In the genomic region with DNA sequence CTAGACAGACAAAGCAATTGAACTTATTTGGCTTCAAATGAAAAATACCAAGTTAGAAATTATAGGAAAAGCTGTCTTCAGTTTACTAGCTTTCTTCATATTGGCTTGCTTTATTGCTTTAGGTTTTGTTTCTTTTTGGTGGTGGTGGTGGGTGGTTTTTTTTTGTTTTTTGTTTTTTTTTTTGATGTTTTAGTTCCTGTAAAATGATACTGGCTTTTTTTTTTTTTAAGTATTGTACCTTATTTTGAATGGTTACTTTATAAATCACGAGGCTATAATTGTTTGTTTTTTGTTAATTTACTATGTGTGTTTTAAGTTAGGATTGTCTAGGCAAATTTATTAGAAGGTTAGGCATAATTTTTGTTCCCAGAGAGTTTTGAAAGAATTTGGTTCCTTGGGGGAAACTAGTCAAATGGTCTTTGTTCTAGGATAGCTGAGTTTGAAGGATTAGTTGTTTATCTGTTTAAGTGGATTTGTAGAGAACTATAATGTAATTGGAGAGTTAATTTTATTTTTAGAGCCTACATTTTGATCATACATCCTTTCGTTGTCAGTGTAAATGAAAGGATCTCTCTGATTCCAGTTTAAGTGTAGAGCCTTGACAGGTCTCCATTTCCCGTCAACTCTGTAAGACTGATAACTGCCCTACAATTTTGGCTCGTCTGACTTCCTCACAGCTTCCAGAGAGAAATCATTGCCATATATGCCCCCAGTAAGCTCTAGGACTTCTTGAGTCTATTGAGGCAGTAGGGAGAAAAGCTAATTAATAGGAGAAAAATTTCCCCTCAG, we compare ENCODE assay signal across 8 cellular contexts. TPM values are rescaled to one million over a fixed set of nuclear protein-coding genes. Genes with fewer than 3 reads are reported as not detected.
DNase-seq lines count a peak whose midpoint lies in the region; ATAC-seq, FAIRE-seq and TF ChIP-seq lines count a peak whose summit lies in the region.

No MANE protein-coding gene starts in this region.

- POLR2A ChIA-PET in activated CD8-positive, alpha-beta T cell treated with anti-CD3 and anti-CD28 coated beads for 36 hours (lab: Charles Lee) = interaction anchor here (1.0 to 10.1 kb wide), 9 partner anchors 8 to 76 kb away, joined by 3 to 186 read pairs (median 6); no protein-coding TSS in a partner anchor

- H3K4me3 Mint-ChIP-seq in activated T-cell treated with anti-CD3 and anti-CD28 coated beads, Interleukin-2, amount 50 U/mL, for 4 hours = peak overlapping the region; percentile 99
- H3K4me3 Mint-ChIP-seq in activated CD8-positive, alpha-beta T cell treated with anti-CD3 and anti-CD28 coated beads for 36 hours = peak overlapping the region; percentile 100

- 4 to 6% methylated on average over 4 of the region's 4 CpGs for WGBS in transverse colon (ENCODE audit: low coverage in 1 of 2), 2 donors

- in situ Hi-C loops in transverse colon (cut with MboI; ENCODE audit: low pct_ligation_motif_present in 1 of 4, low pct_unique_long_range_greater_than_20kb in 1 of 4, low sequenced_read_pairs in 3 of 4) = loop anchor here in 1 of 4 donors (10.0 kb wide), 1 partner anchor 73 kb away; no protein-coding TSS in a partner anchor

- CTCF ChIA-PET in activated CD8-positive, alpha-beta T cell treated with anti-CD3 and anti-CD28 coated beads for 36 hours (lab: Charles Lee) = interaction anchor here (0.5 to 14.7 kb wide), 10 partner anchors 9 to 514 kb away, joined by 3 to 210 read pairs (median 4); a partner anchor contains a TSS

- no peaks in the 10 kb centered on the region for H3K9me3 Mint-ChIP-seq in activated T-cell treated with anti-CD3 and anti-CD28 coated beads, Interleukin-2, amount 50 U/mL, for 4 hours
- H3K9me3 Mint-ChIP-seq in activated CD8-positive, alpha-beta T cell treated with anti-CD3 and anti-CD28 coated beads for 36 hours = no peaks in the 10 kb centered on the region

- H3K27ac Mint-ChIP-seq in activated CD8-positive, alpha-beta T cell treated with anti-CD3 and anti-CD28 coated beads for 36 hours = peak overlapping the region; percentile 100

- no peaks in the 10 kb centered on the region for H3K9me3 ChIP-seq in kidney (ENCODE audit: control insufficient read depth in 1 of 2, low read length in 2 of 2)
- H3K9me3 ChIP-seq in transverse colon = no peaks in the 10 kb centered on the region

- H3K36me3 ChIP-seq in kidney (ENCODE audit: control insufficient read depth in 1 of 2, insufficient read depth in 2 of 2, low read length in 2 of 2) (no peaks in the 10 kb centered on the region), transverse colon (no peaks in the 10 kb centered on the region)

- TF ChIP-seq POLR2A in transverse colon (IDR thresholded peaks at IDR 0.05) = no peak

- H3K27me3 ChIP-seq in transverse colon = no peaks in the 10 kb centered on the region

- peak; percentile 6 for FAIRE-seq in kidney (lab: Jason Lieb, UNC)

- no peaks in the 10 kb centered on the region for H3K27me3 Mint-ChIP-seq in activated T-cell treated with anti-CD3 and anti-CD28 coated beads, Interleukin-2, amount 50 U/mL, for 4 hours (ENCODE audit: low read depth)
- H3K27me3 Mint-ChIP-seq in activated CD8-positive, alpha-beta T cell treated with anti-CD3 and anti-CD28 coated beads for 36 hours = no peaks in the 10 kb centered on the region

- peak overlapping the region in 1 of 2 donors; percentile 83 for H3K27ac ChIP-seq in kidney (ENCODE audit: low read depth in 2 of 2, low read length in 2 of 2)
- H3K27ac ChIP-seq in transverse colon = peak overlapping the region; percentile 98 to 100 (median 99)

- no peak for TF ChIP-seq EP300 in transverse colon (IDR thresholded peaks at IDR 0.05; ENCODE audit: low read depth)

- ATAC-seq in activated T-cell treated with anti-CD3 and anti-CD28 coated beads, Interleukin-2, amount 50 U/mL, for 4 hours = no peak
- no peak for ATAC-seq in activated CD8-positive, alpha-beta T cell treated with anti-CD3 and anti-CD28 coated beads for 36 hours
- no peak for ATAC-seq in HG03196 (IDR thresholded peaks at IDR 0.05; ENCODE audit: unreplicated experiment)
- no peak for ATAC-seq in GM19328 (IDR thresholded peaks at IDR 0.05; ENCODE audit: unreplicated experiment)

- H3K9ac ChIP-seq in kidney (ENCODE audit: low read length in 2 of 2) = peak overlapping the region; percentile 54 to 59

- H3K4me1 ChIP-seq in kidney (ENCODE audit: control insufficient read depth in 1 of 2, insufficient read depth in 1 of 2, low read depth in 1 of 2, low read length in 2 of 2) (peaks cover 4 to 5% of the 10 kb centered on the region in 2 donors), transverse colon (peaks cover 34 to 64% (median 52%) of the 10 kb centered on the region in 4 donors)

- peaks cover 10% of the 10 kb centered on the region for H3K36me3 Mint-ChIP-seq in activated T-cell treated with anti-CD3 and anti-CD28 coated beads, Interleukin-2, amount 50 U/mL, for 4 hours (ENCODE audit: insufficient read depth)
- peaks cover 66% of the 10 kb centered on the region for H3K36me3 Mint-ChIP-seq in activated CD8-positive, alpha-beta T cell treated with anti-CD3 and anti-CD28 coated beads for 36 hours (ENCODE audit: low read depth)

- no peak for DNase-seq in activated T-cell treated with anti-CD3 and anti-CD28 coated beads, Interleukin-2, amount 50 U/mL, for 4 hours
- no peak for DNase-seq in activated T-cell treated with anti-CD3 and anti-CD28 coated beads, Interleukin-2, amount 50 U/mL, for 48 hours
- DNase-seq in activated CD8-positive, alpha-beta T cell treated with anti-CD3 and anti-CD28 coated beads for 36 hours = no peak
- DNase-seq in kidney = no peak
- no peak for DNase-seq in transverse colon
- no peak for DNase-seq in NCI-H526 treated with DMSO at 0.1 percent for 48 hours (lab: John Stamatoyannopoulos, UW)

- peak overlapping the region; percentile 89 to 98 for H3K4me3 ChIP-seq in kidney (ENCODE audit: low read length in 2 of 2)
- peak overlapping the region; percentile 86 to 88 (median 88) for H3K4me3 ChIP-seq in transverse colon

- peaks cover 42% of the 10 kb centered on the region for H3K4me1 Mint-ChIP-seq in activated T-cell treated with anti-CD3 and anti-CD28 coated beads, Interleukin-2, amount 50 U/mL, for 4 hours (ENCODE audit: low read depth)
- H3K4me1 Mint-ChIP-seq in activated CD8-positive, alpha-beta T cell treated with anti-CD3 and anti-CD28 coated beads for 36 hours (ENCODE audit: low read depth) = peaks cover 34% of the 10 kb centered on the region

- intact Hi-C loops in activated CD8-positive, alpha-beta T cell treated with anti-CD3 and anti-CD28 coated beads for 36 hours (cut with micrococcal nuclease) = loop anchor here (1.0 kb wide), 1 partner anchor 20 kb away; no protein-coding TSS in a partner anchor
- intact Hi-C loops in kidney (cut with DNase I) (no loop called here), transverse colon (cut with DNase I; ENCODE audit: low total_unique reads) (loop anchor here (5.0 kb wide), 1 partner anchor 35 kb away; no protein-coding TSS in a partner anchor)

- TF ChIP-seq CTCF in activated CD8-positive, alpha-beta T cell treated with anti-CD3 and anti-CD28 coated beads for 36 hours (IDR thresholded peaks at IDR 0.05) = no peak
- TF ChIP-seq CTCF in kidney (IDR thresholded peaks at IDR 0.05; ENCODE audit: borderline replicate concordance, extremely low read depth, insufficient read depth) = no peak
- no peak for TF ChIP-seq CTCF in transverse colon (IDR thresholded peaks at IDR 0.05)

RNA-seq across cellular contexts. Expression of a gene that starts 3.5 kb away (rescaled TPM):
- total RNA-seq in activated T-cell treated with anti-CD3 and anti-CD28 coated beads, Interleukin-2, amount 50 U/mL, for 4 hours = 10 to 100 TPM; 49.2 to 71.8 (median 67.4) TPM
- 10 to 100 TPM; 94.7 to 98.4 TPM for total RNA-seq in activated CD8-positive, alpha-beta T cell treated with anti-CD3 and anti-CD28 coated beads for 36 hours
- total RNA-seq in kidney (106 TPM), transverse colon (100 to 1,000 TPM in 3 of 4 donors, 10 to 100 TPM in 1; 86.8 to 362 (median 178) TPM)
- polyA plus RNA-seq in kidney (ENCODE audit: insufficient read depth, low read depth, low replicate concordance) = 7.2 TPM
